ENCODE assay signal across 24 cellular contexts in genomic region chr10:102726274-102726673, GRCh38. TPM values are rescaled to one million over a fixed set of nuclear protein-coding genes. Genes with fewer than 3 reads are reported as not detected.
DNase-seq lines count a peak whose midpoint lies in the region; ATAC-seq, FAIRE-seq and TF ChIP-seq lines count a peak whose summit lies in the region.
"Had no signal": no experiment of that assay in that cellular context is flagged by ENCODE, and none has a peak within 500 bp of the region (broad histone marks: within the 10 kb centered on the region; RNA-seq: fewer than 3 reads in every experiment).

No MANE protein-coding gene starts in this region.

- no peak for FAIRE-seq in H54 (lab: Jason Lieb, UNC)
- FAIRE-seq: HTR-8/SVneo, kidney had no signal

- no peak for TF ChIP-seq CTCF in cardiac fibroblast (IDR thresholded peaks at IDR 0.05; ENCODE audit: low read depth, low read length)

- peak; percentile 55 for DNase-seq in AG08395 (ENCODE audit: low spot score)
- DNase-seq in H54 (ENCODE audit: insufficient read length, low spot score) = peak; percentile 51
- DNase-seq in cardiac fibroblast (ENCODE audit: low read depth in 2 of 2) = peak; percentile 45 to 54
- DNase-seq in myocyte (ENCODE audit: low read depth) = peak; percentile 42
- DNase-seq in NCI-H524 (lab: John Stamatoyannopoulos, UW) = no peak
- DNase-seq in DMS53 (lab: John Stamatoyannopoulos, UW) = no peak
- no peak for DNase-seq in T-helper 1 cell
- DNase-seq: activated CD4-positive, alpha-beta memory T cell treated with anti-CD3 and anti-CD28 coated beads for 36 hours; activated gamma-delta T cell treated with Interleukin-2 at 50 U/mL for 16 hours; activated T-cell treated with anti-CD3 and anti-CD28 coated beads for 4 hours; CD4-positive, alpha-beta T cell; DMS153; kidney; mesenchymal stem cell; natural killer cell; NCI-H1417 treated with DMSO at 0.1 percent for 48 hours; NCI-H2171 treated with DMSO at 0.1 percent for 48 hours; NCI-H748 treated with DMSO at 0.1 percent for 48 hours; OCI-M1; T-helper 2 cell had no signal

- no peak overlapping the region for H3K4me3 ChIP-seq in cardiac fibroblast (replicated peaks in 1 of 2; ENCODE audit: low read depth in 2 of 2, low read length in 2 of 2)
- H3K4me3 ChIP-seq: SJSA1 had no signal

- no peak for TF ChIP-seq POLR2A in H54 (IDR thresholded peaks at IDR 0.05; ENCODE audit: low read depth, low read length)

- no peak for ATAC-seq in HG02610 (IDR thresholded peaks at IDR 0.05; ENCODE audit: unreplicated experiment)
- ATAC-seq: natural killer cell, WTC11 had no signal

RNA-seq across cellular contexts. Expression of gene SFXN2, which starts 11.8 kb away (rescaled TPM):
- 0.57 and 1.3 TPM in 2 replicates for total RNA-seq in myocyte
- polyA plus RNA-seq in myocyte (2012) = 1.1 TPM

RNA-seq across cellular contexts. Expression of gene ARL3, which starts 12.1 kb away (rescaled TPM):
- 6.2 TPM in 2 replicates for total RNA-seq in myocyte
- polyA plus RNA-seq in myocyte (2012) = 22.0 TPM

RNA-seq across cellular contexts. Expression of gene WBP1L, which starts 17.5 kb away (rescaled TPM):
- total RNA-seq in myocyte = 57.2 and 57.7 TPM in 2 replicates
- 67.6 TPM for polyA plus RNA-seq in myocyte (2012)

Comparison
In these comparisons a context has a peak if more than half of its experiments do, and no peak if none do; other contexts are left out.
1. DNase-seq: peak in AG08395 (single experiment), H54 (single experiment), cardiac fibroblast (2 of 2) and myocyte (single experiment); none in NCI-H524 (0 of 2), DMS53 (single experiment) and T-helper 1 cell (0 of 5).